10 cellular contexts compared by ENCODE assay signal in the genomic region with DNA sequence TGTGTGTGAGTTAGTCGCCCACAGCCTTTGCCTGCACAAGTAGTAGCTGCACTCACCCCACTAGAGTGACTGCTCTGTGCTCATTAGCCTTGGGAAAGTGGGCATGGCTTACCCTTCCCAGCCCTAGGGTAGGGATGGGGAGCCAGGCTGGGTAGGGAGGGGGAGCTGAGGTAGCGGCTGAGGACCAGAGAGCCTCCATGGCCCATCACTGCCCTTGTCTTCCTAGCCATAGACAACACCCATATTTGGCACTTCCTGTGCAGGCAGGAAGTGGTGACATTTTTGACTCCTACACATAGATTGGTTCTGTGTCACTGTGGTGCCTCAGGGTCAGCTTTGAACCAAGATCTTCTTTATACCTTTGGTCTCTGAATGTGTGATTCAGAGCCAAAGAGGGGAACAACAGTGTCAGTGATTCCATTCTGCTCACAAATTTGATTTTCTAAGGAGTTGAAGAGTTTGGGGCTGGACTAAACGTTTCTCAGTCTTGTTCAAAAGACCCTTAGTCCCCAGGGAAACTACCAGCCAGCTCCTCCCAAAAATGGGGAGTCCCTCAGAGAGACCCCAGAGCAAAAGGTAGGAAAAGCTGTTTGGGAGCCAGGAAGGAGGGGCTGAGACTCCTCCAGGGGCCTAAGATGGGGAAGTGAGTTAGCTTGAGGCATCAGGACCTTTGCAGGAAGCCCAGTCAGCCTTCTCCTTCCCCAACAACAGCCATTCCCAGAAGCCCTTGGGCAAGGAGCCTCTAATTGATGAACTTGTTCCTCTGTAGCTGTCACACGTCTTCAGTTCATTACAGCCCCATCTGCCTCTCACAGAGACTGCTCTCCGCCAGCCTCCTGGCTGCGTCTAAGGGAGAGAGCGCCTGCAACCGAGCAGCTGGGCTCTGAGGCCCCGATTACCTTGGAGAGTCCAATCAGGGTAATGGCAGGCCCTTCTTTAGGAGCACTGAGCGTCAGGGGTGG.
DNase-seq lines count a peak whose midpoint lies in the region; ATAC-seq and TF ChIP-seq lines count a peak whose summit lies in the region.
"Had no signal": no experiment of that assay in that cellular context is flagged by ENCODE, and none has a peak within 500 bp of the region (broad histone marks: within the 10 kb centered on the region; RNA-seq: fewer than 3 reads in every experiment).

No MANE protein-coding gene starts in this region.

- H3K27me3 ChIP-seq in DND-41 (ENCODE audit: insufficient read depth, low read length, poor library complexity) (no peaks in the 10 kb centered on the region), WERI-Rb-1 (ENCODE audit: insufficient read depth, low read depth, severe bottlenecking) (no peaks in the 10 kb centered on the region), stomach (peaks cover 0 to 4% (median 2%) of the 10 kb centered on the region in 3 donors), SK-N-SH (ENCODE audit: insufficient read depth) (no peaks in the 10 kb centered on the region)

- intact Hi-C loops in stomach (cut with DNase I; ENCODE audit: low total_unique reads) = no loop called here

- 80 to 88% (median 84%) methylated on average over 8 to 10 of the region's 10 CpGs for WGBS in stomach, 5 donors
- WGBS in SK-N-SH (ENCODE audit: low lambda C conversion rate) = 68% methylated on average over 10 of the region's 10 CpGs

- H3K27ac ChIP-seq in DND-41 (ENCODE audit: low read length) (no peak overlapping the region), WERI-Rb-1 (peak overlapping the region; percentile 89), stomach (no peak overlapping the region), SK-N-SH (ENCODE audit: low read depth in 2 of 2, low read length in 1 of 2) (no peak overlapping the region)

- H3K9me3 ChIP-seq in DND-41 (ENCODE audit: insufficient read depth, low read length, severe bottlenecking) (no peaks in the 10 kb centered on the region), WERI-Rb-1 (ENCODE audit: severe bottlenecking) (no peaks in the 10 kb centered on the region), stomach (no peaks in the 10 kb centered on the region), SK-N-SH (no peaks in the 10 kb centered on the region)

- no peaks in the 10 kb centered on the region for H4K20me1 ChIP-seq in DND-41 (ENCODE audit: insufficient read depth, low read length)
- H4K20me1 ChIP-seq in SK-N-SH (ENCODE audit: insufficient read depth) = no peaks in the 10 kb centered on the region

- POLR2A ChIA-PET in SK-N-SH (lab: Yijun Ruan, JAX) = no interaction called here

- no peak for TF ChIP-seq CTCF in DND-41 (IDR thresholded peaks at IDR 0.05; ENCODE audit: borderline replicate concordance, extremely low read depth, low read length, poor library complexity, severe bottlenecking)
- no peak for TF ChIP-seq CTCF in GM20000 (IDR thresholded peaks at IDR 0.05; ENCODE audit: extremely low read depth, missing control alignments)
- 0 out of 2 replicates have a peak, but pooled peaks have one; percentile 10 for TF ChIP-seq CTCF in WERI-Rb-1 (IDR thresholded peaks at IDR 0.05; ENCODE audit: low read depth, low read length)
- no peak for TF ChIP-seq CTCF in glutamatergic neuron (IDR thresholded peaks at IDR 0.05; ENCODE audit: partially characterized antibody, unreplicated experiment)
- TF ChIP-seq CTCF in stomach (IDR thresholded peaks at IDR 0.05) = no peak
- no peak for TF ChIP-seq CTCF in SK-N-SH (IDR thresholded peaks at IDR 0.05)

- peak overlapping the region; percentile 52 for H3K27ac Mint-ChIP-seq in glutamatergic neuron (ENCODE audit: unreplicated experiment)
- H3K27ac Mint-ChIP-seq: T-helper 17 cell had no signal

- CTCF ChIA-PET in SK-N-SH (lab: Yijun Ruan, JAX) = interaction anchor here (1.0 to 1.9 kb wide), 4 partner anchors 9 to 77 kb away, joined by 3 to 6 read pairs (median 4); no protein-coding TSS in a partner anchor

- peaks cover 5% of the 10 kb centered on the region for H3K9me3 Mint-ChIP-seq in glutamatergic neuron (ENCODE audit: unreplicated experiment)

- ATAC-seq in DND-41 (ENCODE audit: insufficient read depth, low read depth) = peak; percentile 68
- ATAC-seq: T-helper 17 cell had no signal

- H3K4me1 ChIP-seq in DND-41 (ENCODE audit: insufficient read depth, low read length) (no peaks in the 10 kb centered on the region), stomach (no peaks in the 10 kb centered on the region), SK-N-SH (ENCODE audit: control insufficient read depth in 1 of 2, insufficient read depth in 2 of 2, low read depth in 1 of 2, low read length in 1 of 2) (peaks cover 0 to 28% of the 10 kb centered on the region in 2 experiments; a peak in 1 of 4 replicates)

- H3K4me3 ChIP-seq in DND-41 (ENCODE audit: low read depth in 1 of 2, low read length in 2 of 2) = no peak overlapping the region
- no peak overlapping the region for H3K4me3 ChIP-seq in WERI-Rb-1 (ENCODE audit: low read depth, low read length)
- H3K4me3 ChIP-seq in stomach = no peak overlapping the region
- H3K4me3 ChIP-seq in SK-N-SH (ENCODE audit: low read depth in 2 of 2, low read length in 1 of 2) = no peak overlapping the region

- peaks cover 12% of the 10 kb centered on the region for H3K27me3 Mint-ChIP-seq in glutamatergic neuron (ENCODE audit: unreplicated experiment)
- H3K27me3 Mint-ChIP-seq: T-helper 17 cell had no signal

- peaks cover 8% of the 10 kb centered on the region for H3K36me3 Mint-ChIP-seq in glutamatergic neuron (ENCODE audit: unreplicated experiment)

- H3K9ac ChIP-seq in DND-41 (ENCODE audit: low read depth, low read length) (no peak overlapping the region), SK-N-SH (no peak overlapping the region)

- DNase-seq in DND-41 = peak; percentile 11
- DNase-seq in GM20000 (ENCODE audit: low spot score) = peak; percentile 52
- DNase-seq in WERI-Rb-1 = peak; percentile 93
- DNase-seq in glutamatergic neuron = peak; percentile 63
- no peak for DNase-seq in stomach
- no peak for DNase-seq in cerebellum (ENCODE audit: low spot score)
- no peak for DNase-seq in SK-N-SH
- no peak for DNase-seq in SK-N-DZ (ENCODE audit: low spot score)
- DNase-seq: NCI-H1930, T-helper 17 cell had no signal

- TF ChIP-seq EP300 in stomach (IDR thresholded peaks at IDR 0.05) (no peak), SK-N-SH (IDR thresholded peaks at IDR 0.05; ENCODE audit: borderline replicate concordance in 1 of 2, low read depth in 1 of 2, low read length in 1 of 2) (no peak)

- H3K36me3 ChIP-seq in DND-41 (ENCODE audit: insufficient read depth, low read length) = no peaks in the 10 kb centered on the region
- peaks cover 61% of the 10 kb centered on the region for H3K36me3 ChIP-seq in WERI-Rb-1
- H3K36me3 ChIP-seq in stomach = no peaks in the 10 kb centered on the region
- no peaks in the 10 kb centered on the region for H3K36me3 ChIP-seq in SK-N-SH (replicated peaks in 1 of 2; ENCODE audit: control insufficient read depth in 1 of 2, insufficient read depth in 2 of 2, low read length in 1 of 2)

- no peak for TF ChIP-seq POLR2A in stomach (IDR thresholded peaks at IDR 0.05)

- H3K4me2 ChIP-seq in DND-41 (ENCODE audit: insufficient read depth, low read length) (no peak overlapping the region), SK-N-SH (no peak overlapping the region)

- TF ChIP-seq RAD21 in SK-N-SH (IDR thresholded peaks at IDR 0.05; ENCODE audit: low read length) = no peak

- no peaks in the 10 kb centered on the region for H3K9me2 ChIP-seq in SK-N-SH

- H3F3A ChIP-seq in SK-N-SH (replicated peaks; ENCODE audit: insufficient read depth) = no peaks in the 10 kb centered on the region

- no peak overlapping the region for H3K4me3 Mint-ChIP-seq in glutamatergic neuron (ENCODE audit: unreplicated experiment)
- H3K4me3 Mint-ChIP-seq: T-helper 17 cell had no signal

- H3K4me1 Mint-ChIP-seq in glutamatergic neuron (ENCODE audit: low read depth, unreplicated experiment) = peaks cover 47% of the 10 kb centered on the region
- H3K4me1 Mint-ChIP-seq: T-helper 17 cell had no signal

- H2AFZ ChIP-seq in DND-41 (ENCODE audit: low read depth, low read length) (no peak overlapping the region), SK-N-SH (ENCODE audit: low read depth) (no peak overlapping the region)

- no peaks in the 10 kb centered on the region for H3K79me2 ChIP-seq in DND-41 (ENCODE audit: insufficient read depth, low read length)
- H3K79me2 ChIP-seq in SK-N-SH (ENCODE audit: insufficient read depth) = no peaks in the 10 kb centered on the region

TF ChIP-seq in SK-N-SH, 30 proteins besides CTCF, POLR2A, EP300 and RAD21 (continues in another document):
- TF ChIP-seq FOXM1 (IDR thresholded peaks at IDR 0.05; ENCODE audit: low read depth) (no peak), POLR2AphosphoS5 (IDR thresholded peaks at IDR 0.05; ENCODE audit: low read depth, low read length) (no peak), MEF2A (IDR thresholded peaks at IDR 0.05; ENCODE audit: borderline replicate concordance, low read depth) (no peak), ELF1 (IDR thresholded peaks at IDR 0.05) (no peak), TAF1 (IDR thresholded peaks at IDR 0.05; ENCODE audit: borderline replicate concordance, low read depth, low read length) (no peak), TEAD4 (IDR thresholded peaks at IDR 0.05; ENCODE audit: borderline replicate concordance, insufficient read depth) (no peak), GABPA (IDR thresholded peaks at IDR 0.05; ENCODE audit: low read depth) (no peak), IRF3 (IDR thresholded peaks at IDR 0.05; ENCODE audit: low read depth, low read length) (no peak), EZH2phosphoT487 (IDR thresholded peaks at IDR 0.05; ENCODE audit: borderline replicate concordance, low read depth) (no peak)
- TF ChIP-seq, protein P1, sequence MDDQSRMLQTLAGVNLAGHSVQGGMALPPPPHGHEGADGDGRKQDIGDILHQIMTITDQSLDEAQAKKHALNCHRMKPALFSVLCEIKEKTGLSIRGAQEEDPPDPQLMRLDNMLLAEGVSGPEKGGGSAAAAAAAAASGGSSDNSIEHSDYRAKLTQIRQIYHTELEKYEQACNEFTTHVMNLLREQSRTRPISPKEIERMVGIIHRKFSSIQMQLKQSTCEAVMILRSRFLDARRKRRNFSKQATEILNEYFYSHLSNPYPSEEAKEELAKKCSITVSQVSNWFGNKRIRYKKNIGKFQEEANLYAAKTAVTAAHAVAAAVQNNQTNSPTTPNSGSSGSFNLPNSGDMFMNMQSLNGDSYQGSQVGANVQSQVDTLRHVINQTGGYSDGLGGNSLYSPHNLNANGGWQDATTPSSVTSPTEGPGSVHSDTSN (IDR thresholded peaks at IDR 0.05) = no peak

Comparison
In these comparisons a context has a peak if more than half of its experiments do, and no peak if none do; other contexts are left out.
1. DNase-seq: peak in DND-41 (single experiment), GM20000 (single experiment), WERI-Rb-1 (single experiment) and glutamatergic neuron (single experiment); none in stomach (single experiment), cerebellum (single experiment), SK-N-SH (single experiment) and SK-N-DZ (single experiment).